In the genomic region with DNA sequence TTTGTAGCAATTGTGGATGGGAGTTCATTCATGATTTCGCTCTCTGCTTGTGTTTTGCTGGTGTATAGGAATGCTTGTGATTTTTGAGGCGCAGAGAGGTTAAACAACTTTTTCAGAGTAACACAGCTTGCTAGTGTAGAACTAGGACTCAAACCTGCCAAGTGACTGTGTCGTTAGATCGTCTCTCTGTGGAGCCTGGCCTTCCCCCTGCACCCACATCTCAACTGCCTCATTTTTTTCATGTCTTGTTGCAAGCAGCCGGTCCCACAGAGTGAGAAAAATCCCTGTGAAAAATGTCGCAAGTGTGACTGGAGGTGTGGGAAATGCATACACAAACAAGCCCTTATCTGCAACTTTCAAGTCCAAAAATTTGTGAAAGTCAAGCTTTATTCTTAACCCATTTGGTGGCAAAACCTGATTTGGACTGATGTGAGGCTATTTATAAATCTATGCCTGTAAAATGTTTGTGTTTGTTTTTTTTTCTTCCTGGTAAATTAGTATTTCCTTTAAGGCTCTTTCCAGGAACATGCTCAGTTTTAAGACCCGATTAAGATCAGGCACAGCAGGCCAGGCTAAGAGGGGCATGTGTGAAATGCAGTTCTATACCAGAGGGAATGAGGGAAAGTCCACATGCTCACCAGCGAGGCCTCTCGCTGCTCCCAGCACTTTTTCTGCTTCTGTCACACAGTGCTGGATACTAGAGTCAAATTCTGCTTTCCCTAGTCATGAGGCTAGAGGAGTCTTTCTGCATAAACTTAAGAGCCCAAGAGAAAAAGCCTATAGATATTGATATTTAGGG, we compare ENCODE assay signal across 12 cellular contexts. TPM values are rescaled to one million over a fixed set of nuclear protein-coding genes. Genes with fewer than 3 reads are reported as not detected.
DNase-seq lines count a peak whose midpoint lies in the region; ATAC-seq and TF ChIP-seq lines count a peak whose summit lies in the region.
"Had no signal": no experiment of that assay in that cellular context is flagged by ENCODE, and none has a peak within 500 bp of the region (broad histone marks: within the 10 kb centered on the region; RNA-seq: fewer than 3 reads in every experiment).

No MANE protein-coding gene starts in this region.

- peak overlapping the region; percentile 43 for H3K27ac Mint-ChIP-seq in CD4-positive, alpha-beta T cell
- H3K27ac Mint-ChIP-seq in glutamatergic neuron (ENCODE audit: unreplicated experiment) (peak overlapping the region; percentile 7), type B pancreatic cell (no peak overlapping the region)
- H3K27ac Mint-ChIP-seq in naive thymus-derived CD4-positive, alpha-beta T cell, result peak overlapping the region in 5 of 9 donors; percentile 23 to 89 (median 67)
- no peak overlapping the region for H3K27ac Mint-ChIP-seq in activated T-helper 1 cell treated with anti-CD3 and anti-CD28 coated beads, Interleukin-12 subunit alpha, Interleukin-12 subunit beta, Interleukin-2, Interleukin-4 antibody, amounts not matched to agents 30 ng/mL and 10 ng/mL and 1 ng/mL, durations not matched to agents 14 hours and 24 hours and 36 hours

- no peaks in the 10 kb centered on the region for H3K27me3 Mint-ChIP-seq in CD4-positive, alpha-beta T cell
- H3K27me3 Mint-ChIP-seq in glutamatergic neuron (ENCODE audit: unreplicated experiment) (peaks cover 6% of the 10 kb centered on the region), type B pancreatic cell (no peaks in the 10 kb centered on the region)
- no peaks in the 10 kb centered on the region for H3K27me3 Mint-ChIP-seq in naive thymus-derived CD4-positive, alpha-beta T cell
- H3K27me3 Mint-ChIP-seq in activated T-helper 1 cell treated with anti-CD3 and anti-CD28 coated beads, Interleukin-12 subunit alpha, Interleukin-12 subunit beta, Interleukin-2, Interleukin-4 antibody, amounts not matched to agents 30 ng/mL and 10 ng/mL and 1 ng/mL, durations not matched to agents 14 hours and 24 hours and 36 hours (ENCODE audit: insufficient read depth), result no peaks in the 10 kb centered on the region

- POLR2A ChIA-PET in CD4-positive, alpha-beta T cell (lab: Charles Lee), result no interaction called here
- POLR2A ChIA-PET in naive thymus-derived CD4-positive, alpha-beta T cell (lab: Charles Lee), result no interaction called here

- ATAC-seq in CD4-positive, alpha-beta T cell (ENCODE audit: poor library complexity), result no peak
- ATAC-seq in naive thymus-derived CD4-positive, alpha-beta T cell, result peak; percentile 22
- no peak for ATAC-seq in HG03342 (IDR thresholded peaks at IDR 0.05; ENCODE audit: unreplicated experiment)

- intact Hi-C loops in CD4-positive, alpha-beta T cell (cut with DNase I, micrococcal nuclease), result no loop called here
- intact Hi-C loops in naive thymus-derived CD4-positive, alpha-beta T cell (cut with micrococcal nuclease), result no loop called here
- intact Hi-C loops in activated T-helper 1 cell treated with anti-CD3 and anti-CD28 coated beads, Interleukin-12 subunit alpha, Interleukin-12 subunit beta, Interleukin-2, Interleukin-4 antibody, amounts not matched to agents 30 ng/mL and 10 ng/mL and 1 ng/mL, durations not matched to agents 14 hours and 24 hours and 36 hours (cut with micrococcal nuclease), result no loop called here

- no peak for TF ChIP-seq CTCF in CD4-positive, alpha-beta T cell (IDR thresholded peaks at IDR 0.05)
- TF ChIP-seq CTCF in glutamatergic neuron (IDR thresholded peaks at IDR 0.05; ENCODE audit: partially characterized antibody, unreplicated experiment), result no peak
- TF ChIP-seq CTCF in type B pancreatic cell (conservative IDR thresholded peaks at IDR 0.05), result no peak

- no peak overlapping the region for H3K27ac ChIP-seq in CD4-positive, alpha-beta T cell (ENCODE audit: low read depth, low read length)
- no peak overlapping the region for H3K27ac ChIP-seq in naive thymus-derived CD4-positive, alpha-beta T cell (ENCODE audit: low read depth, low read length)

- no peak overlapping the region for H3K4me3 ChIP-seq in naive thymus-derived CD4-positive, alpha-beta T cell (ENCODE audit: low read length)

- no peaks in the 10 kb centered on the region for H3K36me3 ChIP-seq in naive thymus-derived CD4-positive, alpha-beta T cell (ENCODE audit: control insufficient read depth in 2 of 3, insufficient read depth in 3 of 3, low read length in 3 of 3)
- H3K36me3 ChIP-seq: BE2C had no signal

- CTCF ChIA-PET in CD4-positive, alpha-beta T cell (lab: Charles Lee), result no interaction called here
- CTCF ChIA-PET in naive thymus-derived CD4-positive, alpha-beta T cell (lab: Charles Lee), result no interaction called here

- peaks cover 87% of the 10 kb centered on the region for H3K4me1 Mint-ChIP-seq in CD4-positive, alpha-beta T cell (ENCODE audit: low read depth)
- H3K4me1 Mint-ChIP-seq in glutamatergic neuron (ENCODE audit: low read depth, unreplicated experiment), result peaks cover 24% of the 10 kb centered on the region
- H3K4me1 Mint-ChIP-seq in naive thymus-derived CD4-positive, alpha-beta T cell, result peaks cover 66 to 87% (median 78%) of the 10 kb centered on the region in 7 donors
- H3K4me1 Mint-ChIP-seq in type B pancreatic cell (ENCODE audit: unreplicated experiment), result peaks cover 11% of the 10 kb centered on the region
- peaks cover 74% of the 10 kb centered on the region for H3K4me1 Mint-ChIP-seq in activated T-helper 1 cell treated with anti-CD3 and anti-CD28 coated beads, Interleukin-12 subunit alpha, Interleukin-12 subunit beta, Interleukin-2, Interleukin-4 antibody, amounts not matched to agents 30 ng/mL and 10 ng/mL and 1 ng/mL, durations not matched to agents 14 hours and 24 hours and 36 hours (ENCODE audit: low read depth)

- H3K36me3 Mint-ChIP-seq in CD4-positive, alpha-beta T cell (ENCODE audit: low read depth), result peaks cover 39% of the 10 kb centered on the region
- peaks cover 14% of the 10 kb centered on the region for H3K36me3 Mint-ChIP-seq in glutamatergic neuron (ENCODE audit: unreplicated experiment)
- H3K36me3 Mint-ChIP-seq in naive thymus-derived CD4-positive, alpha-beta T cell, result peaks cover 11 to 59% (median 39%) of the 10 kb centered on the region in 5 donors
- H3K36me3 Mint-ChIP-seq in type B pancreatic cell, result peaks cover 13% of the 10 kb centered on the region
- peaks cover 59% of the 10 kb centered on the region for H3K36me3 Mint-ChIP-seq in activated T-helper 1 cell treated with anti-CD3 and anti-CD28 coated beads, Interleukin-12 subunit alpha, Interleukin-12 subunit beta, Interleukin-2, Interleukin-4 antibody, amounts not matched to agents 30 ng/mL and 10 ng/mL and 1 ng/mL, durations not matched to agents 14 hours and 24 hours and 36 hours (ENCODE audit: low read depth)

- H3K9me3 ChIP-seq in CD4-positive, alpha-beta T cell (ENCODE audit: control insufficient read depth, low read length), result no peaks in the 10 kb centered on the region
- no peaks in the 10 kb centered on the region for H3K9me3 ChIP-seq in naive thymus-derived CD4-positive, alpha-beta T cell (ENCODE audit: control insufficient read depth in 2 of 3, low read length in 3 of 3)
- H3K9me3 ChIP-seq: BE2C had no signal

- no peaks in the 10 kb centered on the region for H3K27me3 ChIP-seq in CD4-positive, alpha-beta T cell (ENCODE audit: control insufficient read depth, insufficient read depth, low read length)
- H3K27me3 ChIP-seq in naive thymus-derived CD4-positive, alpha-beta T cell (ENCODE audit: control insufficient read depth in 2 of 2, insufficient read depth in 2 of 2, low read length in 2 of 2), result no peaks in the 10 kb centered on the region
- H3K27me3 ChIP-seq: BE2C had no signal

- H3K9me3 Mint-ChIP-seq in CD4-positive, alpha-beta T cell, result peaks cover 2% of the 10 kb centered on the region
- H3K9me3 Mint-ChIP-seq in glutamatergic neuron (ENCODE audit: unreplicated experiment) (peaks cover 5% of the 10 kb centered on the region), type B pancreatic cell (peaks cover 9% of the 10 kb centered on the region)
- peaks cover 0 to 9% (median 2%) of the 10 kb centered on the region in 11 donors for H3K9me3 Mint-ChIP-seq in naive thymus-derived CD4-positive, alpha-beta T cell
- H3K9me3 Mint-ChIP-seq in activated T-helper 1 cell treated with anti-CD3 and anti-CD28 coated beads, Interleukin-12 subunit alpha, Interleukin-12 subunit beta, Interleukin-2, Interleukin-4 antibody, amounts not matched to agents 30 ng/mL and 10 ng/mL and 1 ng/mL, durations not matched to agents 14 hours and 24 hours and 36 hours, result peaks cover 16% of the 10 kb centered on the region

- no peak overlapping the region for H3K4me3 Mint-ChIP-seq in CD4-positive, alpha-beta T cell
- H3K4me3 Mint-ChIP-seq in glutamatergic neuron (ENCODE audit: unreplicated experiment) (no peak overlapping the region), type B pancreatic cell (no peak overlapping the region)
- H3K4me3 Mint-ChIP-seq in naive thymus-derived CD4-positive, alpha-beta T cell, result peak overlapping the region in 1 of 10 donors; percentile 30
- H3K4me3 Mint-ChIP-seq in activated T-helper 1 cell treated with anti-CD3 and anti-CD28 coated beads, Interleukin-12 subunit alpha, Interleukin-12 subunit beta, Interleukin-2, Interleukin-4 antibody, amounts not matched to agents 30 ng/mL and 10 ng/mL and 1 ng/mL, durations not matched to agents 14 hours and 24 hours and 36 hours, result no peak overlapping the region

- H3K4me1 ChIP-seq in naive thymus-derived CD4-positive, alpha-beta T cell (ENCODE audit: control insufficient read depth in 2 of 2, insufficient read depth in 2 of 2, low read length in 2 of 2), result peaks cover 13 to 47% of the 10 kb centered on the region in 2 donors
- H3K4me1 ChIP-seq: BE2C had no signal

- no peak for DNase-seq in CD4-positive, alpha-beta T cell
- peak; percentile 14 for DNase-seq in OCI-M1 (lab: John Stamatoyannopoulos, UW)
- DNase-seq in glutamatergic neuron, result no peak
- no peak for DNase-seq in naive thymus-derived CD4-positive, alpha-beta T cell
- no peak for DNase-seq in type B pancreatic cell (ENCODE audit: extremely low spot score, unreplicated experiment)
- no peak for DNase-seq in activated T-helper 1 cell treated with anti-CD3 and anti-CD28 coated beads, Interleukin-12 subunit alpha, Interleukin-12 subunit beta, Interleukin-2, Interleukin-4 antibody, amounts not matched to agents 30 ng/mL and 10 ng/mL and 1 ng/mL, durations not matched to agents 14 hours and 24 hours and 36 hours (ENCODE audit: low spot score)
- DNase-seq in islet precursor cell, result no peak
- DNase-seq: BE2C, DND-41, HCEC 1CT, NCI-H524 had no signal

RNA-seq across cellular contexts. Expression of a gene that starts 25.8 kb away (rescaled TPM):
- 10 to 100 TPM; 27.6 to 29.1 TPM for total RNA-seq in CD4-positive, alpha-beta T cell
- 156 TPM for total RNA-seq in glutamatergic neuron (ENCODE audit: unreplicated experiment)
- total RNA-seq in naive thymus-derived CD4-positive, alpha-beta T cell, result 100 to 1,000 TPM; 115 to 264 (median 160) TPM
- 100 to 1,000 TPM; 214 to 313 TPM for polyA plus RNA-seq in naive thymus-derived CD4-positive, alpha-beta T cell
- total RNA-seq in type B pancreatic cell (ENCODE audit: low replicate concordance), result 22.3 and 51.8 TPM in 2 replicates
- 147 and 148 TPM in 2 replicates for total RNA-seq in activated T-helper 1 cell treated with anti-CD3 and anti-CD28 coated beads, Interleukin-12 subunit alpha, Interleukin-12 subunit beta, Interleukin-2, Interleukin-4 antibody, amounts not matched to agents 30 ng/mL and 10 ng/mL and 1 ng/mL, durations not matched to agents 14 hours and 24 hours and 36 hours

Comparison
In these comparisons a context has a peak if more than half of its experiments do, and no peak if none do; other contexts are left out.
1. H3K27ac Mint-ChIP-seq: peak in CD4-positive, alpha-beta T cell (single experiment), glutamatergic neuron (single experiment) and naive thymus-derived CD4-positive, alpha-beta T cell (5 of 9); none in type B pancreatic cell (single experiment) and activated T-helper 1 cell treated with anti-CD3 and anti-CD28 coated beads, Interleukin-12 subunit alpha, Interleukin-12 subunit beta, Interleukin-2, Interleukin-4 antibody, amounts not matched to agents 30 ng/mL and 10 ng/mL and 1 ng/mL, durations not matched to agents 14 hours and 24 hours and 36 hours (single experiment).